ENCODE assay signal across 27 cellular contexts in genomic region chr7:25034136-25034535, GRCh38.
"Had no signal": no experiment of that assay in that cellular context is flagged by ENCODE, and none has a peak within 500 bp of the region (broad histone marks: within the 10 kb centered on the region; RNA-seq: fewer than 3 reads in every experiment).

No MANE protein-coding gene starts in this region.

- H3K27ac Mint-ChIP-seq: dendritic cell treated with granulocyte-macrophage colony-stimulating factor and Interleukin-4, amounts not matched to agents 40 ng/mL and 50 ng/mL, for 4 days; effector memory CD8-positive, alpha-beta T cell; endodermal cell; mesothelial cell of epicardium had no signal

- H3K27me3 ChIP-seq: colonic mucosa, esophagus squamous epithelium, gastrocnemius medialis, heart right ventricle, left lung had no signal

- ATAC-seq: effector memory CD8-positive, alpha-beta T cell; esophagus mucosa; gastrocnemius medialis; heart right ventricle; left cardiac atrium; left lung; left ventricle myocardium superior; lower lobe of right lung; mucosa of descending colon had no signal

- H3K27ac ChIP-seq: colonic mucosa, epithelial cell of prostate, esophagus squamous epithelium, gastrocnemius medialis, heart right ventricle, left lung, lower lobe of right lung had no signal

- H3K4me3 ChIP-seq: colonic mucosa, esophagus squamous epithelium, gastrocnemius medialis, heart right ventricle, left lung, lower lobe of right lung, mucosa of descending colon had no signal

- H3K9me3 ChIP-seq: colonic mucosa, esophagus squamous epithelium, gastrocnemius medialis, lower lobe of right lung, mucosa of descending colon had no signal

- H3K4me3 Mint-ChIP-seq: dendritic cell treated with granulocyte-macrophage colony-stimulating factor and Interleukin-4, amounts not matched to agents 40 ng/mL and 50 ng/mL, for 4 days; effector memory CD8-positive, alpha-beta T cell; endodermal cell; mesothelial cell of epicardium had no signal

- H3K36me3 ChIP-seq: colonic mucosa, esophagus squamous epithelium, gastrocnemius medialis, heart right ventricle, left lung, lower lobe of right lung had no signal

- FAIRE-seq: endometrium, islet of Langerhans, keratinocyte had no signal

- H3K36me3 Mint-ChIP-seq: mesothelial cell of epicardium had no signal

- DNase-seq: colonic mucosa; cortex of kidney; effector CD8-positive, alpha-beta T cell; effector memory CD8-positive, alpha-beta T cell; endodermal cell; erythroblast; esophagus squamous epithelium; foreskin fibroblast; foreskin melanocyte; gastrocnemius medialis; glutamatergic neuron; head of caudate nucleus; heart right ventricle; hippocampal formation; left cardiac atrium; left lung; left ventricle myocardium superior; lower lobe of right lung; mesenchymal stem cell; mucosa of descending colon had no signal

- H3K4me1 Mint-ChIP-seq: endodermal cell, mesothelial cell of epicardium had no signal

- H3K4me1 ChIP-seq: colonic mucosa, gastrocnemius medialis, left lung, lower lobe of right lung had no signal
